11 cellular contexts compared by ENCODE assay signal in genomic region chr3:119296723-119297122, GRCh38. TPM values are rescaled to one million over a fixed set of nuclear protein-coding genes. Genes with fewer than 3 reads are reported as not detected.
A peak's percentile ranks its signal among the peaks of the same experiment; 100 is the strongest.
DNase-seq lines count a peak whose midpoint lies in the region; ATAC-seq and TF ChIP-seq lines count a peak whose summit lies in the region.
"Had no signal": no experiment of that assay in that cellular context is flagged by ENCODE, and none has a peak within 500 bp of the region (broad histone marks: within the 10 kb centered on the region; RNA-seq: fewer than 3 reads in every experiment).

No MANE protein-coding gene starts in this region.

- no peak for DNase-seq in A673 (ENCODE audit: low spot score)
- no peak for DNase-seq in IMR-90
- no peak for DNase-seq in nephron progenitor cell
- no peak for DNase-seq in stimulated activated CD4-positive, alpha-beta T cell treated with anti-CD3 and anti-CD28 coated beads, Interleukin-4, amount 100 ng/mL, for 1 hour
- no peak for DNase-seq in stimulated activated CD4-positive, alpha-beta T cell treated with anti-CD3 and anti-CD28 coated beads, Interleukin-2, amount 100 ng/mL, for 48 hours
- DNase-seq in Calu3, result no peak
- DNase-seq: activated CD4-positive, alpha-beta T cell treated with anti-CD3 and anti-CD28 coated beads for 1 hour; foreskin keratinocyte; stimulated activated naive B cell treated with anti-CD40 and anti-IgM and Interleukin-4, amounts not matched to agents 10 μg/mL and 1 μg/mL and 100 μg/mL, for 72 hours had no signal

- no peak overlapping the region for H2BK15ac ChIP-seq in IMR-90 (ENCODE audit: low read depth, low read length)

- peak overlapping the region; percentile 82 for H3K4me3 Mint-ChIP-seq in dendritic cell treated with granulocyte-macrophage colony-stimulating factor and Interleukin-4, amounts not matched to agents 40 ng/mL and 50 ng/mL, for 4 days
- peak overlapping the region; percentile 47 for H3K4me3 Mint-ChIP-seq in nephron progenitor cell
- no peak overlapping the region for H3K4me3 Mint-ChIP-seq in Calu3 (ENCODE audit: low read depth, unreplicated experiment)

- peak overlapping the region; percentile 66 for H3K4me3 ChIP-seq in A673 (ENCODE audit: low read depth, low read length, poor library complexity, severe bottlenecking)
- H3K4me3 ChIP-seq in IMR-90 (ENCODE audit: insufficient read depth, low read depth, low read length), result no peak overlapping the region

- no peak overlapping the region for H4K5ac ChIP-seq in IMR-90 (ENCODE audit: low read depth, low read length)

- H3K18ac ChIP-seq in IMR-90 (ENCODE audit: low read depth, low read length), result no peak overlapping the region

- H3K27me3 ChIP-seq in A673 (replicated peaks; ENCODE audit: insufficient read depth, low read depth, low read length, poor library complexity) (no peaks in the 10 kb centered on the region), IMR-90 (ENCODE audit: control insufficient read depth, insufficient read depth, low read length) (no peaks in the 10 kb centered on the region)
- H3K27me3 ChIP-seq: foreskin keratinocyte had no signal

- no peak overlapping the region for H3K9ac ChIP-seq in IMR-90 (ENCODE audit: low read depth, low read length)

- no peak for TF ChIP-seq RAD21 in IMR-90 (IDR thresholded peaks at IDR 0.05; ENCODE audit: low read length)

- no peaks in the 10 kb centered on the region for H3K9me3 Mint-ChIP-seq in dendritic cell treated with granulocyte-macrophage colony-stimulating factor and Interleukin-4, amounts not matched to agents 40 ng/mL and 50 ng/mL, for 4 days
- no peaks in the 10 kb centered on the region for H3K9me3 Mint-ChIP-seq in nephron progenitor cell
- no peaks in the 10 kb centered on the region for H3K9me3 Mint-ChIP-seq in Calu3 (ENCODE audit: low read depth, unreplicated experiment)
- H3K9me3 Mint-ChIP-seq: stimulated activated naive B cell treated with anti-CD40 and anti-IgM and Interleukin-4, amounts not matched to agents 10 μg/mL and 1 μg/mL and 100 μg/mL, for 72 hours had no signal

- H4K8ac ChIP-seq in IMR-90 (ENCODE audit: low read depth in 2 of 2, low read length in 2 of 2), result no peak overlapping the region; a peak in 1 of 4 replicates

- TF ChIP-seq POLR2A in IMR-90 (IDR thresholded peaks at IDR 0.05; ENCODE audit: low read depth, low read length), result no peak

- H4K91ac ChIP-seq in IMR-90 (ENCODE audit: insufficient read depth, low read depth, low read length), result no peak overlapping the region

- H3K27ac ChIP-seq in A673 (ENCODE audit: low read depth, low read length, poor library complexity, severe bottlenecking), result no peak overlapping the region
- no peak overlapping the region for H3K27ac ChIP-seq in IMR-90 (ENCODE audit: insufficient read depth, low read length)
- H3K27ac ChIP-seq: foreskin keratinocyte had no signal

- WGBS in IMR-90 (ENCODE audit: extremely low coverage in 2 of 2, insufficient read length in 1 of 2), 2 experiments, result no CpG with 5 or more reads among the region's 4 CpGs

- peaks cover 63% of the 10 kb centered on the region for H3K4me1 Mint-ChIP-seq in dendritic cell treated with granulocyte-macrophage colony-stimulating factor and Interleukin-4, amounts not matched to agents 40 ng/mL and 50 ng/mL, for 4 days (ENCODE audit: low read depth)
- H3K4me1 Mint-ChIP-seq in nephron progenitor cell, result peaks cover 57% of the 10 kb centered on the region
- H3K4me1 Mint-ChIP-seq in Calu3 (ENCODE audit: low read depth, unreplicated experiment), result peaks cover 15% of the 10 kb centered on the region

- no peaks in the 10 kb centered on the region for H3K36me3 ChIP-seq in A673 (ENCODE audit: insufficient read depth, low read length, poor library complexity, severe bottlenecking)
- peaks cover 7% of the 10 kb centered on the region; the same call in 1 of the 2 replicates for H3K36me3 ChIP-seq in IMR-90 (ENCODE audit: control insufficient read depth, insufficient read depth, low read length)

- intact Hi-C loops in A673 (cut with micrococcal nuclease; ENCODE audit: unreplicated experiment) (no loop called here), IMR-90 (cut with micrococcal nuclease) (loop anchor here (10.0 kb wide), 1 partner anchor 138 kb away; no protein-coding TSS in a partner anchor), Calu3 (cut with micrococcal nuclease; ENCODE audit: unreplicated experiment) (no loop called here)
- intact Hi-C loops in dendritic cell treated with granulocyte-macrophage colony-stimulating factor and Interleukin-4, amounts not matched to agents 40 ng/mL and 50 ng/mL, for 4 days (cut with micrococcal nuclease), result no loop called here

- no peak overlapping the region for H2BK120ac ChIP-seq in IMR-90 (ENCODE audit: low read depth, low read length)

- no peak overlapping the region for H3K56ac ChIP-seq in IMR-90 (ENCODE audit: extremely low read depth, insufficient read depth, low read length)

- no peaks in the 10 kb centered on the region for H4K20me1 ChIP-seq in IMR-90 (ENCODE audit: insufficient read depth, low read length)

- H2AFZ ChIP-seq in IMR-90 (replicated peaks; ENCODE audit: low read length, poor library complexity), result no peak overlapping the region

- H2AK5ac ChIP-seq in IMR-90 (ENCODE audit: low read depth, low read length), result no peak overlapping the region

- peak overlapping the region; percentile 10; the same call in 1 of the 2 replicates for H3K14ac ChIP-seq in IMR-90 (replicated peaks; ENCODE audit: low read depth, low read length)

- CTCF ChIA-PET in A673 (lab: Charles Lee), result no interaction called here
- CTCF ChIA-PET in IMR-90 (lab: Yijun Ruan, JAX), result interaction anchor here (1.0 to 1.1 kb wide), 3 partner anchors 22 to 56 kb away, joined by 3 to 4 read pairs (median 3); no protein-coding TSS in a partner anchor
- CTCF ChIA-PET in Calu3 (lab: Charles Lee), result no interaction called here

- in situ Hi-C loops in IMR-90 (cut with MboI; ENCODE audit: low sequenced_read_pairs), result loop anchor here (25.0 kb wide), 1 partner anchor 391 kb away; the partner anchor contains the start of gene COX17

- no peak overlapping the region for H2BK20ac ChIP-seq in IMR-90 (ENCODE audit: low read depth, low read length)

- H3K23ac ChIP-seq in IMR-90 (ENCODE audit: low read depth, low read length), result no peak overlapping the region

- dilution Hi-C loops in IMR-90 (cut with HindIII; ENCODE audit: low sequenced_read_pairs, unreplicated experiment), result no loop called here

- no peak for TF ChIP-seq CTCF in A673 (conservative IDR thresholded peaks at IDR 0.05; ENCODE audit: low read depth, low read length)
- no peak for TF ChIP-seq CTCF in IMR-90 (conservative IDR thresholded peaks at IDR 0.05; ENCODE audit: low read depth, low read length)
- TF ChIP-seq CTCF in nephron progenitor cell (IDR thresholded peaks at IDR 0.05), result no peak
- no peak for TF ChIP-seq CTCF in Calu3 (IDR thresholded peaks at IDR 0.05; ENCODE audit: unreplicated experiment)

- no peak overlapping the region for H2AK9ac ChIP-seq in IMR-90 (replicated peaks; ENCODE audit: low read depth, low read length, poor library complexity)

- H3K4ac ChIP-seq in IMR-90 (ENCODE audit: low read depth, low read length), result no peak overlapping the region

- peaks cover 55% of the 10 kb centered on the region for H3K36me3 Mint-ChIP-seq in dendritic cell treated with granulocyte-macrophage colony-stimulating factor and Interleukin-4, amounts not matched to agents 40 ng/mL and 50 ng/mL, for 4 days (ENCODE audit: low read depth)
- H3K36me3 Mint-ChIP-seq in nephron progenitor cell (ENCODE audit: low read depth) (no peaks in the 10 kb centered on the region), Calu3 (ENCODE audit: insufficient read depth, unreplicated experiment) (peaks cover 18% of the 10 kb centered on the region)

- BruUV-seq in A673 (replicated peaks; lab: Mats Ljungman, UMichigan) (no TSS peak), IMR-90 (replicated peaks; lab: Mats Ljungman, UMichigan) (no TSS peak), Calu3 (replicated peaks; lab: Mats Ljungman, UMichigan) (no TSS peak)

- peak overlapping the region; percentile 19; the same call in 1 of the 2 replicates for H3K4me2 ChIP-seq in IMR-90 (ENCODE audit: low read depth, low read length)

- no peak overlapping the region for H2BK5ac ChIP-seq in IMR-90 (ENCODE audit: low read depth, low read length, poor library complexity, severe bottlenecking)

- H3K27me3 Mint-ChIP-seq in dendritic cell treated with granulocyte-macrophage colony-stimulating factor and Interleukin-4, amounts not matched to agents 40 ng/mL and 50 ng/mL, for 4 days, result no peaks in the 10 kb centered on the region
- H3K27me3 Mint-ChIP-seq in nephron progenitor cell (ENCODE audit: low read depth, poor library complexity) (peaks cover 13% of the 10 kb centered on the region), Calu3 (ENCODE audit: unreplicated experiment) (peaks cover 27% of the 10 kb centered on the region)
- H3K27me3 Mint-ChIP-seq: stimulated activated naive B cell treated with anti-CD40 and anti-IgM and Interleukin-4, amounts not matched to agents 10 μg/mL and 1 μg/mL and 100 μg/mL, for 72 hours had no signal

- peak overlapping the region; percentile 94 for H3K27ac Mint-ChIP-seq in dendritic cell treated with granulocyte-macrophage colony-stimulating factor and Interleukin-4, amounts not matched to agents 40 ng/mL and 50 ng/mL, for 4 days
- H3K27ac Mint-ChIP-seq in nephron progenitor cell (no peak overlapping the region), Calu3 (ENCODE audit: unreplicated experiment) (no peak overlapping the region)

- no peaks in the 10 kb centered on the region for H3K9me3 ChIP-seq in A673 (ENCODE audit: low read depth, low read length, poor library complexity, severe bottlenecking)
- no peaks in the 10 kb centered on the region for H3K9me3 ChIP-seq in IMR-90 (ENCODE audit: control insufficient read depth, insufficient read depth, low read length)

- ATAC-seq in IMR-90 (ENCODE audit: low read depth), result no peak
- no peak for ATAC-seq in HG03439 (IDR thresholded peaks at IDR 0.05; ENCODE audit: unreplicated experiment)
- ATAC-seq: foreskin keratinocyte; stimulated activated naive B cell treated with anti-CD40 and anti-IgM and Interleukin-4, amounts not matched to agents 10 μg/mL and 1 μg/mL and 100 μg/mL, for 72 hours had no signal

- POLR2A ChIA-PET in A673 (lab: Charles Lee; ENCODE audit: low non-redundant PET) (no interaction called here), IMR-90 (lab: Charles Lee; ENCODE audit: unreplicated experiment) (interaction anchor here (0.5 kb wide), 2 partner anchors 212 to 1549 kb away, joined by 3 to 4 read pairs; no protein-coding TSS in a partner anchor)

- peaks cover 6% of the 10 kb centered on the region; the same call in 1 of the 2 replicates for H3K9me1 ChIP-seq in IMR-90 (ENCODE audit: insufficient read depth, low read length)

- H3K79me1 ChIP-seq in IMR-90 (ENCODE audit: low read depth in 1 of 2, low read length in 2 of 2), result peaks cover 16 to 61% of the 10 kb centered on the region in 2 experiments

- peaks cover 9% of the 10 kb centered on the region for H3K4me1 ChIP-seq in A673 (ENCODE audit: insufficient read depth, low read length, poor library complexity, severe bottlenecking)
- peaks cover 7% of the 10 kb centered on the region for H3K4me1 ChIP-seq in IMR-90 (ENCODE audit: control insufficient read depth, insufficient read depth, low read length)
- H3K4me1 ChIP-seq: foreskin keratinocyte had no signal

RNA-seq across cellular contexts. Expression of gene ARHGAP31, which starts 2.5 kb away (rescaled TPM):
- total RNA-seq in A673 (2021), result 7.8 and 12.0 TPM in 2 replicates
- 6.6 and 7.5 TPM in 2 replicates for total RNA-seq in IMR-90 (2012; rRNA removed)
- 7.7 and 8.3 TPM in 2 replicates for polyA plus RNA-seq in IMR-90 (2012; rRNA removed)
- 2.2 and 2.4 TPM in 2 replicates for polyA plus RNA-seq in IMR-90 (2012; cell fraction: cytosol; rRNA removed)
- polyA plus RNA-seq in IMR-90 (2012; cell fraction: nucleus; rRNA removed; ENCODE audit: low replicate concordance), result 2.2 and 3.0 TPM in 2 replicates
- total RNA-seq in Calu3 (2022), result 0.07 and 0.52 TPM in 2 replicates

RNA-seq across cellular contexts. Expression of gene B4GALT4, which starts 56.0 kb away (rescaled TPM):
- total RNA-seq in A673 (2021), result 9.9 and 10.8 TPM in 2 replicates
- total RNA-seq in IMR-90 (2012; rRNA removed), result 30.3 and 30.6 TPM in 2 replicates
- 23.0 and 27.0 TPM in 2 replicates for polyA plus RNA-seq in IMR-90 (2012; rRNA removed)
- 7.5 and 10.5 TPM in 2 replicates for polyA plus RNA-seq in IMR-90 (2012; cell fraction: cytosol; rRNA removed)
- polyA plus RNA-seq in IMR-90 (2012; cell fraction: nucleus; rRNA removed; ENCODE audit: low replicate concordance), result 5.1 and 22.2 TPM in 2 replicates
- 38.7 and 48.1 TPM in 2 replicates for total RNA-seq in Calu3 (2022)
